In the genomic region with DNA sequence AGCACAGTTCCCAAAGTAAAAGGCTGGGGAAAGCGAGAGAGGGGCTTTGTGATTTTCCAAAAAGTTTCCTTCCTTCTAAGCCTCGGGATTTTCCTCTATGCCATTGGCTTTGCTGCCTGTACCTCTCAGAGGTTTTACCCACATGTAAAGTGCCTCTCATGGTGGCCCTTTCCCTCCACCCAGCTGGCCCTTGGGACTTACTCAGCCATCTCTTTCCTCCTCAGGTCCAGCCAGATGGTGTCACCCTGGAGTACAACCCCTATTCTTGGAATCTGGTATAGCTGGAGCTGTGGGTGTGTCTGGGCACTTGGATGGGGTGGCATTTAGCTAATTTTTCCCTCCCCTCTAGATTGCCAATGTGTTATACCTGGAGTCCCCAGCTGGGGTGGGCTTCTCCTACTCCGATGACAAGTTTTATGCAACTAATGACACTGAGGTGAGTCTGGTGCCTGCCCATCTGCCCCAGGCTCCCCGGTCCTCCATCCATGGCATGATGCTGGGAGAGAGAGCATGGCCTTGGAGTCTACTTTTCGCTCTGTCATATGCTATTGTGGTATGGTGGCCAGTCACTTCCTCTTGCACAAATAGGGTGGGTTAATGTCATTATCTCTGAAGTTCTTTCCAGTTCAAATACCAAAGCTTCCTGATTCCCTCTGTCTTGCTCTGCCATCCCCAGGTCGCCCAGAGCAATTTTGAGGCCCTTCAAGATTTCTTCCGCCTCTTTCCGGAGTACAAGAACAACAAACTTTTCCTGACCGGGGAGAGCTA, we compare ENCODE assay signal across 1 cellular context.
TF ChIP-seq lines count a peak whose summit lies in the region.

No MANE protein-coding gene starts in this region.

TF ChIP-seq in IMR-90, 13 proteins besides CTCF, POLR2A, EP300 and RAD21:
- peak; percentile 41 for TF ChIP-seq SMC3 (IDR thresholded peaks at IDR 0.05; ENCODE audit: low read depth, low read length)
- TF ChIP-seq, protein P1, sequence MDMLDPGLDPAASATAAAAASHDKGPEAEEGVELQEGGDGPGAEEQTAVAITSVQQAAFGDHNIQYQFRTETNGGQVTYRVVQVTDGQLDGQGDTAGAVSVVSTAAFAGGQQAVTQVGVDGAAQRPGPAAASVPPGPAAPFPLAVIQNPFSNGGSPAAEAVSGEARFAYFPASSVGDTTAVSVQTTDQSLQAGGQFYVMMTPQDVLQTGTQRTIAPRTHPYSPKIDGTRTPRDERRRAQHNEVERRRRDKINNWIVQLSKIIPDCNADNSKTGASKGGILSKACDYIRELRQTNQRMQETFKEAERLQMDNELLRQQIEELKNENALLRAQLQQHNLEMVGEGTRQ (IDR thresholded peaks at IDR 0.05; ENCODE audit: low read depth, low read length) = 0 out of 2 replicates have a peak, but pooled peaks have one; percentile 1
- TF ChIP-seq BHLHE40 (IDR thresholded peaks at IDR 0.05; ENCODE audit: low read depth, low read length) = no peak
